Comparison of ENCODE assay signal across 9 cellular contexts in genomic region chr16:20774703-20775362, GRCh38. TPM values are rescaled to one million over a fixed set of nuclear protein-coding genes. Genes with fewer than 3 reads are reported as not detected.
A peak's percentile ranks its signal among the peaks of the same experiment; 100 is the strongest.
DNase-seq lines count a peak whose midpoint lies in the region; ATAC-seq and TF ChIP-seq lines count a peak whose summit lies in the region.
"Had no signal": no experiment of that assay in that cellular context is flagged by ENCODE, and none has a peak within 500 bp of the region (broad histone marks: within the 10 kb centered on the region; RNA-seq: fewer than 3 reads in every experiment).

No MANE protein-coding gene starts in this region.

- H3K4me3 Mint-ChIP-seq in Calu3 (ENCODE audit: low read depth, unreplicated experiment) = no peak overlapping the region
- H3K4me3 Mint-ChIP-seq in activated T-cell treated with anti-CD3 and anti-CD28 coated beads, Interleukin-2, amount 50 U/mL, for 24 hours = no peak overlapping the region

- H3F3A ChIP-seq in PC-3 (ENCODE audit: low read length, unreplicated experiment) = no peaks in the 10 kb centered on the region

- peaks cover 6% of the 10 kb centered on the region for H3K36me3 Mint-ChIP-seq in Calu3 (ENCODE audit: insufficient read depth, unreplicated experiment)
- H3K36me3 Mint-ChIP-seq in activated T-cell treated with anti-CD3 and anti-CD28 coated beads, Interleukin-2, amount 50 U/mL, for 24 hours (ENCODE audit: low read depth) = peaks cover 20% of the 10 kb centered on the region

- no peaks in the 10 kb centered on the region for H3K4me1 Mint-ChIP-seq in Calu3 (ENCODE audit: low read depth, unreplicated experiment)
- peaks cover 3% of the 10 kb centered on the region for H3K4me1 Mint-ChIP-seq in activated T-cell treated with anti-CD3 and anti-CD28 coated beads, Interleukin-2, amount 50 U/mL, for 24 hours (ENCODE audit: low read depth)

- no peak overlapping the region for H3K4me2 ChIP-seq in PC-3 (ENCODE audit: low read length)

- no peaks in the 10 kb centered on the region for H3K27me3 Mint-ChIP-seq in Calu3 (ENCODE audit: unreplicated experiment)
- H3K27me3 Mint-ChIP-seq in activated T-cell treated with anti-CD3 and anti-CD28 coated beads, Interleukin-2, amount 50 U/mL, for 24 hours = no peaks in the 10 kb centered on the region

- POLR2A ChIA-PET in PC-3 (lab: Charles Lee; ENCODE audit: unreplicated experiment) = no interaction called here

- DNase-seq in Calu3 (peak; percentile 84), HK-2 (ENCODE audit: unreplicated experiment) (peak; percentile 53), PC-3 (peak; percentile 83), foreskin keratinocyte (peak in 1 of 2 donors; percentile 58), pulmonary artery endothelial cell (ENCODE audit: low read depth, low spot score) (peak; percentile 24)
- DNase-seq in activated T-cell treated with anti-CD3 and anti-CD28 coated beads, Interleukin-2, amount 50 U/mL, for 24 hours = peak; percentile 58

- no peaks in the 10 kb centered on the region for H3K4me1 ChIP-seq in PC-3 (ENCODE audit: insufficient read depth, low read length)
- H3K4me1 ChIP-seq in foreskin keratinocyte = no peaks in the 10 kb centered on the region

- H3K9ac ChIP-seq in PC-3 (ENCODE audit: low read length) = no peak overlapping the region

- peak; percentile 99 for ATAC-seq in PC-3
- ATAC-seq in foreskin keratinocyte = peak; percentile 97
- ATAC-seq in HG03108 (IDR thresholded peaks at IDR 0.05; ENCODE audit: unreplicated experiment) = no peak
- no peak for ATAC-seq in GM19023 (IDR thresholded peaks at IDR 0.05; ENCODE audit: unreplicated experiment)

- H3K79me2 ChIP-seq in PC-3 (ENCODE audit: low read length) = no peaks in the 10 kb centered on the region

- no peaks in the 10 kb centered on the region for H3K9me2 ChIP-seq in PC-3 (replicated peaks; ENCODE audit: low read length)

- H3K27ac ChIP-seq in PC-3 (ENCODE audit: low read length) (no peak overlapping the region), foreskin keratinocyte (no peak overlapping the region)
- H3K27ac ChIP-seq: SK-N-MC had no signal

- H4K20me1 ChIP-seq in PC-3 (ENCODE audit: low read length) = no peaks in the 10 kb centered on the region

- no peak overlapping the region for H3K27ac Mint-ChIP-seq in Calu3 (ENCODE audit: unreplicated experiment)
- no peak overlapping the region for H3K27ac Mint-ChIP-seq in activated T-cell treated with anti-CD3 and anti-CD28 coated beads, Interleukin-2, amount 50 U/mL, for 24 hours

- BruUV-seq in Calu3 (replicated peaks; lab: Mats Ljungman, UMichigan) = no TSS peak
- BruUV-seq in PC-3 (replicated peaks; lab: Mats Ljungman, UMichigan) = no TSS peak

- TF ChIP-seq CTCF in Calu3 (IDR thresholded peaks at IDR 0.05; ENCODE audit: unreplicated experiment) (peak; percentile 87), PC-3 (conservative IDR thresholded peaks at IDR 0.05; ENCODE audit: low read depth, low read length) (peak; percentile 80), foreskin keratinocyte (conservative IDR thresholded peaks at IDR 0.05) (peak; percentile 78)

- no peak overlapping the region for H2AFZ ChIP-seq in PC-3 (ENCODE audit: low read length)

- CTCF ChIA-PET in Calu3 (lab: Charles Lee) = interaction anchor here (0.6 to 1.4 kb wide), 3 partner anchors 9 to 34 kb away, joined by 3 to 6 read pairs (median 4); partner anchors contain the start of genes ERI2, REXO5 and THUMPD1
- CTCF ChIA-PET in PC-3 (lab: Charles Lee) = interaction anchor here (0.6 kb wide), 1 partner anchor 77 kb away, joined by 3 read pairs; no protein-coding TSS in a partner anchor

- no peaks in the 10 kb centered on the region for H3K27me3 ChIP-seq in PC-3 (ENCODE audit: low read length)
- no peaks in the 10 kb centered on the region for H3K27me3 ChIP-seq in foreskin keratinocyte

- intact Hi-C loops in Calu3 (cut with micrococcal nuclease; ENCODE audit: unreplicated experiment) (no loop called here), PC-3 (cut with micrococcal nuclease) (no loop called here)

- H3K36me3 ChIP-seq in PC-3 (ENCODE audit: low read depth, low read length) = no peaks in the 10 kb centered on the region

- no peaks in the 10 kb centered on the region for H3K9me3 Mint-ChIP-seq in Calu3 (ENCODE audit: low read depth, unreplicated experiment)
- no peaks in the 10 kb centered on the region for H3K9me3 Mint-ChIP-seq in activated T-cell treated with anti-CD3 and anti-CD28 coated beads, Interleukin-2, amount 50 U/mL, for 24 hours

- no peaks in the 10 kb centered on the region for H3K9me3 ChIP-seq in PC-3 (ENCODE audit: low read length)

- H3K4me3 ChIP-seq in PC-3 (ENCODE audit: low read length) = no peak overlapping the region
- H3K4me3 ChIP-seq: SK-N-MC had no signal

RNA-seq across cellular contexts. Expression of gene ACSM3, which starts 11.0 kb away (rescaled TPM):
- total RNA-seq in Calu3 (2022) = 49.5 and 65.0 TPM in 2 replicates
- 4.0 and 5.2 TPM in 2 replicates for total RNA-seq in PC-3 (2014; rRNA removed)
- 0.44 and 0.67 TPM in 2 replicates for total RNA-seq in foreskin keratinocyte
- polyA plus RNA-seq in foreskin keratinocyte = 0.18 and 0.40 TPM in 2 replicates
- total RNA-seq in pulmonary artery endothelial cell = 4.7 and 14.0 TPM in 2 replicates

RNA-seq across cellular contexts. Expression of gene ERI2, which starts 31.4 kb away (rescaled TPM):
- 28.7 and 32.6 TPM in 2 replicates for total RNA-seq in Calu3 (2022)
- 13.2 and 15.4 TPM in 2 replicates for total RNA-seq in PC-3 (2014; rRNA removed)
- total RNA-seq in foreskin keratinocyte = 22.5 and 27.0 TPM in 2 replicates
- 5.7 and 7.2 TPM in 2 replicates for polyA plus RNA-seq in foreskin keratinocyte
- 9.0 and 11.8 TPM in 2 replicates for total RNA-seq in pulmonary artery endothelial cell

RNA-seq across cellular contexts. Expression of gene REXO5, which starts 31.5 kb away (rescaled TPM):
- total RNA-seq in Calu3 (2022) (10.1 and 10.4 TPM in 2 replicates), PC-3 (2014; rRNA removed) (3.4 and 4.0 TPM in 2 replicates), foreskin keratinocyte (4.1 and 4.5 TPM in 2 replicates), pulmonary artery endothelial cell (5.5 and 6.9 TPM in 2 replicates)
- 2.3 and 2.6 TPM in 2 replicates for polyA plus RNA-seq in foreskin keratinocyte

RNA-seq across cellular contexts. Expression of gene THUMPD1, which starts 33.2 kb away (rescaled TPM):
- total RNA-seq in Calu3 (2022) = 45.4 and 46.1 TPM in 2 replicates
- 44.9 and 45.6 TPM in 2 replicates for total RNA-seq in PC-3 (2014; rRNA removed)
- 32.7 TPM in 2 replicates for total RNA-seq in foreskin keratinocyte
- polyA plus RNA-seq in foreskin keratinocyte = 7.6 and 8.7 TPM in 2 replicates
- total RNA-seq in pulmonary artery endothelial cell = 59.7 and 87.4 TPM in 2 replicates

Comparison
In these comparisons a context has a peak if more than half of its experiments do, and no peak if none do; other contexts are left out.
1. ATAC-seq: peak in PC-3 (single experiment) and foreskin keratinocyte (single experiment); none in HG03108 (single experiment) and GM19023 (single experiment).
2. Peak in every context shown above with its lines, with median percentiles within 50 percentile points of each other: CTCF ChIP-seq.